Comparison of ENCODE assay signal across 18 cellular contexts in the genomic region with DNA sequence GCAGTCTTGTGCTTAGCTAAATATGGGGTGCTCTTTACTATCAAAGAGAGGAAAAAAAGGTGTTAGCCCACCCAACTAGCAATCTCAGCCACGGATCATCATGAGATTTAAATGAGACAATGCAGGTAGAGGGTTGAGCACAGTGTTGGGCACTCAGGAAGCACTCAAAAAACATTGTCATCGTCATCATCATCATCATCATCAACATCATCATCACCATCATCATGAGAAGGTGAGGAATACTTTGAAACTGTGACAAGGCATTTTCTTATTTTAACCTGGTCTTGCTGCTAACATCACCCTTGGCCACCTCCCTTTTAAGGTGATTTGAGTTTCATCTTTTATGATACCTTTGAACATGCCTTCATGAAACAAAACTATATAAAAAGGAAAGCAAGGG. TPM values are rescaled to one million over a fixed set of nuclear protein-coding genes. Genes with fewer than 3 reads are reported as not detected.
DNase-seq lines count a peak whose midpoint lies in the region; ATAC-seq and TF ChIP-seq lines count a peak whose summit lies in the region.
"Had no signal": no experiment of that assay in that cellular context is flagged by ENCODE, and none has a peak within 500 bp of the region (broad histone marks: within the 10 kb centered on the region; RNA-seq: fewer than 3 reads in every experiment).

No MANE protein-coding gene starts in this region.

- ATAC-seq in HG03280 (IDR thresholded peaks at IDR 0.05; ENCODE audit: unreplicated experiment) (no peak), GM21576 (IDR thresholded peaks at IDR 0.05; ENCODE audit: unreplicated experiment) (no peak)

- peaks cover 40% of the 10 kb centered on the region for H3K4me1 Mint-ChIP-seq in activated CD4-positive, alpha-beta memory T cell treated with anti-CD3 and anti-CD28 coated beads for 36 hours (ENCODE audit: low read depth)
- H3K4me1 Mint-ChIP-seq in activated CD4-positive, alpha-beta memory T cell treated with anti-CD3 and anti-CD28 coated beads, Interleukin-2, amount 10 ng/mL, durations not matched to agents 7 days and 5 days, result peaks cover 29% of the 10 kb centered on the region
- H3K4me1 Mint-ChIP-seq in neural crest cell, result peaks cover 20% of the 10 kb centered on the region

- DNase-seq in activated CD4-positive, alpha-beta memory T cell treated with anti-CD3 and anti-CD28 coated beads for 36 hours, result no peak
- DNase-seq in activated CD4-positive, alpha-beta memory T cell treated with anti-CD3 and anti-CD28 coated beads, Interleukin-2, amount 10 ng/mL, durations not matched to agents 7 days and 5 days, result no peak
- DNase-seq in neural crest cell (ENCODE audit: low read depth, low spot score) (no peak), LoVo (ENCODE audit: low spot score) (no peak)
- DNase-seq: CD8-positive, alpha-beta memory T cell; DMS53; NCI-H1417 treated with DMSO at 0.1 percent for 48 hours; NCI-H187 treated with DMSO at 0.1 percent for 48 hours; NCI-H226; NCI-H524; NCI-H82; PC-9; SJCRH30 had no signal

- CTCF ChIA-PET in activated CD4-positive, alpha-beta memory T cell treated with anti-CD3 and anti-CD28 coated beads for 36 hours (lab: Charles Lee), result interaction anchor here (1.9 kb wide), 1 partner anchor 23 kb away, joined by 5 read pairs; no protein-coding TSS in a partner anchor
- CTCF ChIA-PET in activated CD4-positive, alpha-beta memory T cell treated with anti-CD3 and anti-CD28 coated beads, Interleukin-2, amount 10 ng/mL, durations not matched to agents 7 days and 5 days (lab: Charles Lee), result no interaction called here

- H3K4me2 ChIP-seq in DOHH2 (ENCODE audit: low read length) (peak overlapping the region; percentile 68), SU-DHL-6 (ENCODE audit: low read depth, low read length, poor library complexity, severe bottlenecking) (peak overlapping the region; percentile 56)
- H3K4me2 ChIP-seq: KMS-11, PC-9 had no signal

- H3K27me3 Mint-ChIP-seq in activated CD4-positive, alpha-beta memory T cell treated with anti-CD3 and anti-CD28 coated beads for 36 hours, result peaks cover 1% of the 10 kb centered on the region
- H3K27me3 Mint-ChIP-seq in activated CD4-positive, alpha-beta memory T cell treated with anti-CD3 and anti-CD28 coated beads, Interleukin-2, amount 10 ng/mL, durations not matched to agents 7 days and 5 days, result peaks cover 4% of the 10 kb centered on the region
- peaks cover 36% of the 10 kb centered on the region for H3K27me3 Mint-ChIP-seq in neural crest cell (ENCODE audit: low read depth)

- H3K4me3 ChIP-seq in DOHH2 (ENCODE audit: low read length) (peak overlapping the region; percentile 47), SU-DHL-6 (ENCODE audit: insufficient read depth, low read length, poor library complexity, severe bottlenecking) (no peak overlapping the region)
- H3K4me3 ChIP-seq: PC-9, SJCRH30 had no signal

- H3K9me3 ChIP-seq in DOHH2 (ENCODE audit: control insufficient read depth, insufficient read depth, low read length) (no peaks in the 10 kb centered on the region), SU-DHL-6 (ENCODE audit: insufficient read depth, low read length) (no peaks in the 10 kb centered on the region)
- H3K9me3 ChIP-seq: SJCRH30 had no signal

- H3K36me3 Mint-ChIP-seq in activated CD4-positive, alpha-beta memory T cell treated with anti-CD3 and anti-CD28 coated beads for 36 hours, result peaks cover 5% of the 10 kb centered on the region
- peaks cover 2% of the 10 kb centered on the region for H3K36me3 Mint-ChIP-seq in activated CD4-positive, alpha-beta memory T cell treated with anti-CD3 and anti-CD28 coated beads, Interleukin-2, amount 10 ng/mL, durations not matched to agents 7 days and 5 days (ENCODE audit: low read depth)
- H3K36me3 Mint-ChIP-seq in neural crest cell (ENCODE audit: low read depth), result no peaks in the 10 kb centered on the region

- no peaks in the 10 kb centered on the region for H3K9me3 Mint-ChIP-seq in activated CD4-positive, alpha-beta memory T cell treated with anti-CD3 and anti-CD28 coated beads for 36 hours
- H3K9me3 Mint-ChIP-seq in activated CD4-positive, alpha-beta memory T cell treated with anti-CD3 and anti-CD28 coated beads, Interleukin-2, amount 10 ng/mL, durations not matched to agents 7 days and 5 days, result no peaks in the 10 kb centered on the region
- no peaks in the 10 kb centered on the region for H3K9me3 Mint-ChIP-seq in neural crest cell
- H3K9me3 Mint-ChIP-seq: CD8-positive, alpha-beta memory T cell had no signal

- no peaks in the 10 kb centered on the region for H3K9me2 ChIP-seq in DOHH2 (replicated peaks; ENCODE audit: control insufficient read depth, low read length)
- H3K9me2 ChIP-seq in SU-DHL-6 (replicated peaks; ENCODE audit: insufficient read depth, low read length), result no peaks in the 10 kb centered on the region

- H3K9ac ChIP-seq in SU-DHL-6 (ENCODE audit: low read length), result no peak overlapping the region
- H3K9ac ChIP-seq: KMS-11 had no signal

- no peak overlapping the region for H3K4me3 Mint-ChIP-seq in activated CD4-positive, alpha-beta memory T cell treated with anti-CD3 and anti-CD28 coated beads for 36 hours
- H3K4me3 Mint-ChIP-seq in activated CD4-positive, alpha-beta memory T cell treated with anti-CD3 and anti-CD28 coated beads, Interleukin-2, amount 10 ng/mL, durations not matched to agents 7 days and 5 days, result no peak overlapping the region
- no peak overlapping the region for H3K4me3 Mint-ChIP-seq in neural crest cell

- H3K4me1 ChIP-seq in DOHH2 (ENCODE audit: control insufficient read depth, low read length), result peaks cover 76% of the 10 kb centered on the region

- peak overlapping the region; percentile 38 for H3K27ac Mint-ChIP-seq in activated CD4-positive, alpha-beta memory T cell treated with anti-CD3 and anti-CD28 coated beads for 36 hours
- no peak overlapping the region for H3K27ac Mint-ChIP-seq in activated CD4-positive, alpha-beta memory T cell treated with anti-CD3 and anti-CD28 coated beads, Interleukin-2, amount 10 ng/mL, durations not matched to agents 7 days and 5 days
- H3K27ac Mint-ChIP-seq in neural crest cell (ENCODE audit: unreplicated experiment), result peak overlapping the region; percentile 57
- H3K27ac Mint-ChIP-seq: CD8-positive, alpha-beta memory T cell had no signal

- no peak overlapping the region for H2AFZ ChIP-seq in SU-DHL-6 (ENCODE audit: low read depth, low read length, severe bottlenecking)
- H2AFZ ChIP-seq: PC-9 had no signal

- H4K20me1 ChIP-seq in DOHH2 (ENCODE audit: control insufficient read depth, insufficient read depth, low read depth, low read length) (no peaks in the 10 kb centered on the region), SU-DHL-6 (ENCODE audit: low read depth, low read length) (no peaks in the 10 kb centered on the region)

- intact Hi-C loops in activated CD4-positive, alpha-beta memory T cell treated with anti-CD3 and anti-CD28 coated beads for 36 hours (cut with micrococcal nuclease), result loop anchor here (5.0 kb wide), 2 partner anchors 36 to 174 kb away; partner anchors contain the start of gene RASSF5

- no peak for TF ChIP-seq CTCF in DOHH2 (IDR thresholded peaks at IDR 0.05; ENCODE audit: low read depth, low read length, poor library complexity, severe bottlenecking)
- no peak for TF ChIP-seq CTCF in SU-DHL-6 (IDR thresholded peaks at IDR 0.05; ENCODE audit: insufficient read depth, low read length, poor library complexity, severe bottlenecking)
- TF ChIP-seq CTCF in neural crest cell (conservative IDR thresholded peaks at IDR 0.05), result no peak

- H3K36me3 ChIP-seq in DOHH2 (ENCODE audit: control insufficient read depth, low read length) (no peaks in the 10 kb centered on the region), SU-DHL-6 (ENCODE audit: low read length) (no peaks in the 10 kb centered on the region)
- H3K36me3 ChIP-seq: SJCRH30 had no signal

- H3F3A ChIP-seq in DOHH2 (ENCODE audit: control insufficient read depth, insufficient read depth), result peaks cover 29% of the 10 kb centered on the region
- peaks cover 13% of the 10 kb centered on the region for H3F3A ChIP-seq in SU-DHL-6 (ENCODE audit: insufficient read depth)

- peaks cover 8% of the 10 kb centered on the region for H3K79me2 ChIP-seq in DOHH2 (ENCODE audit: control insufficient read depth, low read length)
- no peaks in the 10 kb centered on the region for H3K79me2 ChIP-seq in SU-DHL-6 (ENCODE audit: insufficient read depth, low read length)

- no peaks in the 10 kb centered on the region for H3K27me3 ChIP-seq in DOHH2 (ENCODE audit: control insufficient read depth, low read length)
- no peaks in the 10 kb centered on the region for H3K27me3 ChIP-seq in SU-DHL-6 (ENCODE audit: low read length)
- H3K27me3 ChIP-seq: SJCRH30 had no signal

- H3K27ac ChIP-seq in DOHH2 (ENCODE audit: low read depth, low read length), result peak overlapping the region; percentile 24; the same call in 1 of the 2 replicates
- H3K27ac ChIP-seq in SU-DHL-6 (ENCODE audit: low read depth, low read length), result no peak overlapping the region
- H3K27ac ChIP-seq: KMS-11, PC-9, SJCRH30 had no signal

- POLR2A ChIA-PET in activated CD4-positive, alpha-beta memory T cell treated with anti-CD3 and anti-CD28 coated beads for 36 hours (lab: Charles Lee), result no interaction called here
- POLR2A ChIA-PET in activated CD4-positive, alpha-beta memory T cell treated with anti-CD3 and anti-CD28 coated beads, Interleukin-2, amount 10 ng/mL, durations not matched to agents 7 days and 5 days (lab: Charles Lee), result no interaction called here

RNA-seq across cellular contexts. Expression of gene MAPKAPK2, which starts 3.3 kb away (rescaled TPM):
- 10 to 100 TPM; 96.9 to 97.4 TPM for total RNA-seq in activated CD4-positive, alpha-beta memory T cell treated with anti-CD3 and anti-CD28 coated beads for 36 hours
- total RNA-seq in activated CD4-positive, alpha-beta memory T cell treated with anti-CD3 and anti-CD28 coated beads, Interleukin-2, amount 10 ng/mL, durations not matched to agents 7 days and 5 days, result 10 to 100 TPM; 89.1 to 95.2 TPM
- total RNA-seq in neural crest cell, result 77.7 and 78.7 TPM in 2 replicates

RNA-seq across cellular contexts. Expression of gene DYRK3, which starts 46.0 kb away (rescaled TPM):
- 10 to 100 TPM; 10.1 to 11.4 TPM for total RNA-seq in activated CD4-positive, alpha-beta memory T cell treated with anti-CD3 and anti-CD28 coated beads for 36 hours
- total RNA-seq in activated CD4-positive, alpha-beta memory T cell treated with anti-CD3 and anti-CD28 coated beads, Interleukin-2, amount 10 ng/mL, durations not matched to agents 7 days and 5 days, result 1 to 10 TPM; 8.8 to 9.2 TPM
- 12.5 and 13.3 TPM in 2 replicates for total RNA-seq in neural crest cell
